14 cellular contexts compared by ENCODE assay signal in genomic region chr1:12209495-12209832, GRCh38. TPM values are rescaled to one million over a fixed set of nuclear protein-coding genes. Genes with fewer than 3 reads are reported as not detected.
DNase-seq lines count a peak whose midpoint lies in the region; ATAC-seq and TF ChIP-seq lines count a peak whose summit lies in the region.
"Had no signal": no experiment of that assay in that cellular context is flagged by ENCODE, and none has a peak within 500 bp of the region (broad histone marks: within the 10 kb centered on the region; RNA-seq: fewer than 3 reads in every experiment).

No MANE protein-coding gene starts in this region.

- H2AFZ ChIP-seq in KMS-11 (ENCODE audit: low read depth): no peak overlapping the region

- peaks cover 36% of the 10 kb centered on the region for H3K4me1 ChIP-seq in KMS-11 (ENCODE audit: low read depth, poor library complexity, severe bottlenecking)
- H3K4me1 ChIP-seq in neutrophil (ENCODE audit: control insufficient read depth in 1 of 2, insufficient read depth in 1 of 2, low read depth in 1 of 2, low read length in 1 of 2): peaks cover 7 to 8% of the 10 kb centered on the region in 2 experiments
- H3K4me1 ChIP-seq: breast epithelium, SJSA1 had no signal

- no peaks in the 10 kb centered on the region for H3K27me3 Mint-ChIP-seq in activated CD8-positive, alpha-beta memory T cell treated with anti-CD3 and anti-CD28 coated beads, Interleukin-2, amount 10 ng/mL, durations not matched to agents 7 days and 5 days
- no peaks in the 10 kb centered on the region for H3K27me3 Mint-ChIP-seq in central memory CD8-positive, alpha-beta T cell

- H3K27ac Mint-ChIP-seq in activated CD8-positive, alpha-beta memory T cell treated with anti-CD3 and anti-CD28 coated beads, Interleukin-2, amount 10 ng/mL, durations not matched to agents 7 days and 5 days: peak overlapping the region; percentile 61
- peak overlapping the region; percentile 71 for H3K27ac Mint-ChIP-seq in central memory CD8-positive, alpha-beta T cell (ENCODE audit: low read depth)
- H3K27ac Mint-ChIP-seq: WTC11 had no signal

- peaks cover 18% of the 10 kb centered on the region for H3K36me3 Mint-ChIP-seq in activated CD8-positive, alpha-beta memory T cell treated with anti-CD3 and anti-CD28 coated beads, Interleukin-2, amount 10 ng/mL, durations not matched to agents 7 days and 5 days
- H3K36me3 Mint-ChIP-seq in central memory CD8-positive, alpha-beta T cell (ENCODE audit: insufficient read depth): peaks cover 28% of the 10 kb centered on the region
- H3K36me3 Mint-ChIP-seq: WTC11 had no signal

- no peaks in the 10 kb centered on the region for H3K36me3 ChIP-seq in KMS-11 (ENCODE audit: insufficient read depth)
- H3K36me3 ChIP-seq in neutrophil: peaks cover 55% of the 10 kb centered on the region
- H3K36me3 ChIP-seq: breast epithelium, SJSA1 had no signal

- no peak for ATAC-seq in activated CD8-positive, alpha-beta memory T cell treated with anti-CD3 and anti-CD28 coated beads, Interleukin-2, amount 10 ng/mL, durations not matched to agents 7 days and 5 days
- no peak for ATAC-seq in central memory CD8-positive, alpha-beta T cell (replicated peaks; ENCODE audit: extremely low read depth, poor library complexity, severe bottlenecking)

- no peak overlapping the region for H3K4me3 ChIP-seq in KMS-11 (IDR thresholded peaks at IDR 0.05; ENCODE audit: insufficient read depth, low read depth, low read length)
- H3K4me3 ChIP-seq in neutrophil (ENCODE audit: low read depth in 1 of 2, low read length in 1 of 2): no peak overlapping the region
- H3K4me3 ChIP-seq: breast epithelium, SJSA1, smooth muscle cell had no signal

- DNase-seq in activated CD8-positive, alpha-beta memory T cell treated with anti-CD3 and anti-CD28 coated beads, Interleukin-2, amount 10 ng/mL, durations not matched to agents 7 days and 5 days: no peak
- DNase-seq in activated CD8-positive, alpha-beta memory T cell treated with anti-CD3 and anti-CD28 coated beads, Interleukin-2, amount 50 U/mL, for 4 hours: no peak
- DNase-seq in central memory CD8-positive, alpha-beta T cell (ENCODE audit: low spot score in 2 of 2): no peak
- no peak for DNase-seq in SIG-M5 treated with dmso at 0.1 percent for 504 hours (lab: John Stamatoyannopoulos, UW; ENCODE audit: unreplicated experiment)
- DNase-seq in activated CD4-positive, alpha-beta T cell treated with anti-CD3 and anti-CD28 coated beads, Interleukin-2, amount 50 U/mL, for 4 hours: no peak
- DNase-seq in COR-L47 (lab: John Stamatoyannopoulos, UW): no peak

- no peaks in the 10 kb centered on the region for H3K79me2 ChIP-seq in KMS-11 (ENCODE audit: insufficient read depth, low read depth)

- peak overlapping the region; percentile 41; the same call in 1 of the 2 replicates for H3K4me2 ChIP-seq in KMS-11
- H3K4me2 ChIP-seq: smooth muscle cell had no signal

- no peak overlapping the region for H3K4me3 Mint-ChIP-seq in activated CD8-positive, alpha-beta memory T cell treated with anti-CD3 and anti-CD28 coated beads, Interleukin-2, amount 10 ng/mL, durations not matched to agents 7 days and 5 days
- no peak overlapping the region for H3K4me3 Mint-ChIP-seq in central memory CD8-positive, alpha-beta T cell
- H3K4me3 Mint-ChIP-seq: neural crest cell, WTC11 had no signal

- H3K27me3 ChIP-seq in KMS-11 (ENCODE audit: insufficient read depth, low read depth) (peaks cover 2% of the 10 kb centered on the region; the same call in 1 of the 2 replicates), neutrophil (peaks cover 9% of the 10 kb centered on the region)
- H3K27me3 ChIP-seq: breast epithelium, SJSA1 had no signal

- H3K9me3 Mint-ChIP-seq in activated CD8-positive, alpha-beta memory T cell treated with anti-CD3 and anti-CD28 coated beads, Interleukin-2, amount 10 ng/mL, durations not matched to agents 7 days and 5 days (ENCODE audit: low read depth): no peaks in the 10 kb centered on the region
- no peaks in the 10 kb centered on the region for H3K9me3 Mint-ChIP-seq in central memory CD8-positive, alpha-beta T cell
- H3K9me3 Mint-ChIP-seq: neural crest cell, WTC11 had no signal

- CTCF ChIA-PET in activated CD8-positive, alpha-beta memory T cell treated with anti-CD3 and anti-CD28 coated beads, Interleukin-2, amount 10 ng/mL, durations not matched to agents 7 days and 5 days (lab: Charles Lee): interaction anchor here (1.1 to 16.4 kb wide), 10 partner anchors 12 to 450 kb away, joined by 3 to 296 read pairs (median 6); no protein-coding TSS in a partner anchor

- H3K27ac ChIP-seq in KMS-11 (no peak overlapping the region), neutrophil (peak overlapping the region; percentile 69)
- H3K27ac ChIP-seq: SJSA1 had no signal

- H3K4me1 Mint-ChIP-seq in activated CD8-positive, alpha-beta memory T cell treated with anti-CD3 and anti-CD28 coated beads, Interleukin-2, amount 10 ng/mL, durations not matched to agents 7 days and 5 days: peaks cover 41% of the 10 kb centered on the region
- peaks cover 50% of the 10 kb centered on the region for H3K4me1 Mint-ChIP-seq in central memory CD8-positive, alpha-beta T cell

- H3K9ac ChIP-seq in KMS-11: no peak overlapping the region

- no peak for TF ChIP-seq CTCF in KMS-11 (conservative IDR thresholded peaks at IDR 0.05; ENCODE audit: low read depth, low read length)
- TF ChIP-seq CTCF in neutrophil (IDR thresholded peaks at IDR 0.05): no peak

- no peaks in the 10 kb centered on the region for H4K20me1 ChIP-seq in KMS-11 (ENCODE audit: insufficient read depth)

- H3K9me3 ChIP-seq in neutrophil: no peaks in the 10 kb centered on the region
- H3K9me3 ChIP-seq: breast epithelium, SJSA1 had no signal

RNA-seq across cellular contexts. Expression of gene VPS13D, which starts 20.4 kb away (rescaled TPM):
- 10 to 100 TPM; 34.6 to 38.3 TPM for total RNA-seq in activated CD8-positive, alpha-beta memory T cell treated with anti-CD3 and anti-CD28 coated beads, Interleukin-2, amount 10 ng/mL, durations not matched to agents 7 days and 5 days

RNA-seq across cellular contexts. Expression of gene TNFRSF1B, which starts 42.7 kb away (rescaled TPM):
- 100 to 1,000 TPM; 294 to 370 TPM for total RNA-seq in activated CD8-positive, alpha-beta memory T cell treated with anti-CD3 and anti-CD28 coated beads, Interleukin-2, amount 10 ng/mL, durations not matched to agents 7 days and 5 days
- total RNA-seq: A172 had no signal
